Comparison of ENCODE assay signal across 19 cellular contexts in genomic region chr12:127822743-127823433, GRCh38.
A peak's percentile ranks its signal among the peaks of the same experiment; 100 is the strongest.
DNase-seq lines count a peak whose midpoint lies in the region; ATAC-seq and TF ChIP-seq lines count a peak whose summit lies in the region.
"Had no signal": no experiment of that assay in that cellular context is flagged by ENCODE, and none has a peak within 500 bp of the region (broad histone marks: within the 10 kb centered on the region; RNA-seq: fewer than 3 reads in every experiment).

No MANE protein-coding gene starts in this region.

- no peak overlapping the region for H3K9ac ChIP-seq in Karpas-422 (ENCODE audit: low read length)

- intact Hi-C loops in left ventricle myocardium inferior (cut with micrococcal nuclease): no loop called here

- no peaks in the 10 kb centered on the region for H3K27me3 ChIP-seq in MG63
- H3K27me3 ChIP-seq in left ventricle myocardium inferior (ENCODE audit: low read depth): no peaks in the 10 kb centered on the region
- H3K27me3 ChIP-seq in Karpas-422 (ENCODE audit: low read length): no peaks in the 10 kb centered on the region

- ATAC-seq in activated CD8-positive, alpha-beta T cell treated with anti-CD3 and anti-CD28 coated beads, Interleukin-2, amount 10 ng/mL, durations not matched to agents 7 days and 5 days: no peak
- ATAC-seq in HG02642 (IDR thresholded peaks at IDR 0.05; ENCODE audit: poor library complexity, unreplicated experiment): no peak
- ATAC-seq: activated naive CD8-positive, alpha-beta T cell treated with anti-CD3 and anti-CD28 coated beads, Interleukin-2, amount 50 U/mL, for 24 hours had no signal

- no peaks in the 10 kb centered on the region for H3K36me3 Mint-ChIP-seq in activated CD8-positive, alpha-beta T cell treated with anti-CD3 and anti-CD28 coated beads, Interleukin-2, amount 10 ng/mL, durations not matched to agents 7 days and 5 days (ENCODE audit: low read depth)
- H3K36me3 Mint-ChIP-seq: memory B cell had no signal

- no peaks in the 10 kb centered on the region for H4K20me1 ChIP-seq in Karpas-422 (ENCODE audit: insufficient read depth, low read depth, low read length)

- TF ChIP-seq CTCF in left ventricle myocardium inferior (IDR thresholded peaks at IDR 0.05; ENCODE audit: borderline replicate concordance): no peak

- DNase-seq in MG63 (peak; percentile 74), astrocyte of the hippocampus (ENCODE audit: low read depth, low spot score) (peak; percentile 73), left ventricle myocardium inferior (peak; percentile 29), Karpas-422 (no peak)
- no peak for DNase-seq in stimulated activated CD4-positive, alpha-beta T cell treated with anti-CD3 and anti-CD28 coated beads, Interleukin-12 subunit alpha, Interleukin-12 subunit beta, amount 100 ng/mL, for 4 hours
- DNase-seq in activated CD8-positive, alpha-beta T cell treated with anti-CD3 and anti-CD28 coated beads, Interleukin-2, amount 10 ng/mL, durations not matched to agents 7 days and 5 days: no peak
- DNase-seq: activated CD4-positive, CD25-positive, alpha-beta regulatory T cell; activated CD8-positive, alpha-beta memory T cell treated with anti-CD3 and anti-CD28 coated beads for 24 hours; activated naive CD8-positive, alpha-beta T cell treated with anti-CD3 and anti-CD28 coated beads, Interleukin-2, amount 50 U/mL, for 24 hours; Caco-2; NCI-H2029 treated with DMSO at 0.1 percent for 48 hours; NCI-H524; SIG-M5 had no signal

- no peaks in the 10 kb centered on the region for H3K27me3 Mint-ChIP-seq in activated CD8-positive, alpha-beta T cell treated with anti-CD3 and anti-CD28 coated beads, Interleukin-2, amount 10 ng/mL, durations not matched to agents 7 days and 5 days (ENCODE audit: low read depth)
- H3K27me3 Mint-ChIP-seq: activated naive CD8-positive, alpha-beta T cell treated with anti-CD3 and anti-CD28 coated beads, Interleukin-2, amount 50 U/mL, for 24 hours; memory B cell had no signal

- H3K4me1 ChIP-seq in left ventricle myocardium inferior: peaks cover 6% of the 10 kb centered on the region
- H3K4me1 ChIP-seq in Karpas-422 (ENCODE audit: low read length): no peaks in the 10 kb centered on the region
- H3K4me1 ChIP-seq: Caco-2 had no signal

- POLR2A ChIA-PET in activated CD8-positive, alpha-beta T cell treated with anti-CD3 and anti-CD28 coated beads, Interleukin-2, amount 10 ng/mL, durations not matched to agents 7 days and 5 days (lab: Charles Lee): no interaction called here

- H3K36me3 ChIP-seq in MG63: no peaks in the 10 kb centered on the region
- no peaks in the 10 kb centered on the region for H3K36me3 ChIP-seq in left ventricle myocardium inferior
- H3K36me3 ChIP-seq in Karpas-422 (ENCODE audit: insufficient read depth, low read length): no peaks in the 10 kb centered on the region

- peaks cover 15% of the 10 kb centered on the region for H3K9me3 Mint-ChIP-seq in activated CD8-positive, alpha-beta T cell treated with anti-CD3 and anti-CD28 coated beads, Interleukin-2, amount 10 ng/mL, durations not matched to agents 7 days and 5 days (ENCODE audit: insufficient read depth)

- H3K27ac Mint-ChIP-seq in activated CD8-positive, alpha-beta T cell treated with anti-CD3 and anti-CD28 coated beads, Interleukin-2, amount 10 ng/mL, durations not matched to agents 7 days and 5 days: no peak overlapping the region
- H3K27ac Mint-ChIP-seq: activated naive CD8-positive, alpha-beta T cell treated with anti-CD3 and anti-CD28 coated beads, Interleukin-2, amount 50 U/mL, for 24 hours; activated T-helper 1 cell treated with anti-CD3 and anti-CD28 coated beads, Interleukin-12 subunit alpha, Interleukin-12 subunit beta, Interleukin-2, Interleukin-4 antibody, amounts not matched to agents 30 ng/mL and 10 ng/mL and 1 ng/mL, durations not matched to agents 14 hours and 24 hours and 36 hours; memory B cell had no signal

- no peaks in the 10 kb centered on the region for H3K9me2 ChIP-seq in Karpas-422 (replicated peaks; ENCODE audit: insufficient read depth, low read length)

- no peak overlapping the region for H3K4me2 ChIP-seq in Karpas-422 (ENCODE audit: low read depth, low read length, poor library complexity, severe bottlenecking)

- H3K79me2 ChIP-seq in Karpas-422 (ENCODE audit: low read length): no peaks in the 10 kb centered on the region

- H2AFZ ChIP-seq in Karpas-422 (ENCODE audit: low read length): no peak overlapping the region

- H3K9me3 ChIP-seq in MG63: no peaks in the 10 kb centered on the region
- no peaks in the 10 kb centered on the region for H3K9me3 ChIP-seq in left ventricle myocardium inferior (replicated peaks)
- H3K9me3 ChIP-seq in Karpas-422 (ENCODE audit: low read length): no peaks in the 10 kb centered on the region
- H3K9me3 ChIP-seq: Caco-2 had no signal

- CTCF ChIA-PET in activated CD8-positive, alpha-beta T cell treated with anti-CD3 and anti-CD28 coated beads, Interleukin-2, amount 10 ng/mL, durations not matched to agents 7 days and 5 days (lab: Charles Lee): no interaction called here

- no peaks in the 10 kb centered on the region for H3K4me1 Mint-ChIP-seq in activated CD8-positive, alpha-beta T cell treated with anti-CD3 and anti-CD28 coated beads, Interleukin-2, amount 10 ng/mL, durations not matched to agents 7 days and 5 days (ENCODE audit: low read depth)
- H3K4me1 Mint-ChIP-seq: activated naive CD8-positive, alpha-beta T cell treated with anti-CD3 and anti-CD28 coated beads, Interleukin-2, amount 50 U/mL, for 24 hours; memory B cell had no signal

- H3K4me3 Mint-ChIP-seq in activated CD8-positive, alpha-beta T cell treated with anti-CD3 and anti-CD28 coated beads, Interleukin-2, amount 10 ng/mL, durations not matched to agents 7 days and 5 days: no peak overlapping the region
- H3K4me3 Mint-ChIP-seq: activated naive CD8-positive, alpha-beta T cell treated with anti-CD3 and anti-CD28 coated beads, Interleukin-2, amount 50 U/mL, for 24 hours; activated T-helper 1 cell treated with anti-CD3 and anti-CD28 coated beads, Interleukin-12 subunit alpha, Interleukin-12 subunit beta, Interleukin-2, Interleukin-4 antibody, amounts not matched to agents 30 ng/mL and 10 ng/mL and 1 ng/mL, durations not matched to agents 14 hours and 24 hours and 36 hours; memory B cell; neural crest cell had no signal

- H3K27ac ChIP-seq in left ventricle myocardium inferior (replicated peaks): peak overlapping the region; percentile 11
- H3K27ac ChIP-seq in temporal lobe (ENCODE audit: low read depth, low read length): peak overlapping the region; percentile 80
- no peak overlapping the region for H3K27ac ChIP-seq in Karpas-422 (ENCODE audit: low read length)
- H3K27ac ChIP-seq: epithelial cell of prostate had no signal

- H3K4me3 ChIP-seq in MG63 (no peak overlapping the region), left ventricle myocardium inferior (no peak overlapping the region), Karpas-422 (ENCODE audit: low read length) (no peak overlapping the region)

Comparison
In these comparisons a context has a peak if more than half of its experiments do, and no peak if none do; other contexts are left out.
1. DNase-seq: peak in MG63 (single experiment), astrocyte of the hippocampus (single experiment) and left ventricle myocardium inferior (single experiment); none in stimulated activated CD4-positive, alpha-beta T cell treated with anti-CD3 and anti-CD28 coated beads, Interleukin-12 subunit alpha, Interleukin-12 subunit beta, amount 100 ng/mL, for 4 hours (single experiment), activated CD8-positive, alpha-beta T cell treated with anti-CD3 and anti-CD28 coated beads, Interleukin-2, amount 10 ng/mL, durations not matched to agents 7 days and 5 days (single experiment) and Karpas-422 (single experiment).